In the genomic region with DNA sequence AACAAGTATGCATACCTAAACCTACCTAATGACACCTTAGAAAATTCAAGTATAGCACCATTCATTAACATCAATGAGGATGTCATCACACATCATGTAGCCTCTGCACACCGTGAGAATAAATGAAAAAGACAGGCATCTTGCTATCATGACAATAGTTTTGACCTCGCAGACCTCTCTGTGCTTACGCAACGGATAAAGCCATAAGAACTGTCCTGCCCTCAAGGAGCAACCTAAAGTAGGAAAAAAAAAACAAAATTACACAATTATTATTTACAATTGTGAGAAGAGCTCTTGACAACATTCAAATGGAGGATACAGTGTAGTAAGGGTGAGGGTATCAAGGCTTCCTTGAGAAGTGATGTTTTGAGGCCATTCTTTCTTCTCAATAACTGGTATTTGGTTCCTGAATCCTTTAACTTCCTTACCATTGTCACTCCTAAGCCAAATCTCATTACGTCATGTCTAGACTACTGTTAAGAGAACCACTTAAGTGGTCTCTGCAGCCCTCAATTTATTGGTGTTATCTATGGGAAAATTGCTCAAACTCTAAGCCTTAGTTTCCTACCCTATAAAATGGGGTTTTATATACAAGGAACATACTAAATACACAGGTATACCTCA, we compare ENCODE assay signal across 1 cellular context.
A peak's percentile ranks its signal among the peaks of the same experiment; 100 is the strongest.
TF ChIP-seq lines count a peak whose summit lies in the region.

No MANE protein-coding gene starts in this region.

TF ChIP-seq in IMR-90, 13 proteins besides CTCF, POLR2A, EP300 and RAD21:
- TF ChIP-seq SMC3 (IDR thresholded peaks at IDR 0.05; ENCODE audit: low read depth, low read length) (no peak), CEBPB (IDR thresholded peaks at IDR 0.05; ENCODE audit: low read depth, low read length) (peak; percentile 9; the same call in 1 of the 2 replicates)
